19 cellular contexts compared by ENCODE assay signal in the genomic region with DNA sequence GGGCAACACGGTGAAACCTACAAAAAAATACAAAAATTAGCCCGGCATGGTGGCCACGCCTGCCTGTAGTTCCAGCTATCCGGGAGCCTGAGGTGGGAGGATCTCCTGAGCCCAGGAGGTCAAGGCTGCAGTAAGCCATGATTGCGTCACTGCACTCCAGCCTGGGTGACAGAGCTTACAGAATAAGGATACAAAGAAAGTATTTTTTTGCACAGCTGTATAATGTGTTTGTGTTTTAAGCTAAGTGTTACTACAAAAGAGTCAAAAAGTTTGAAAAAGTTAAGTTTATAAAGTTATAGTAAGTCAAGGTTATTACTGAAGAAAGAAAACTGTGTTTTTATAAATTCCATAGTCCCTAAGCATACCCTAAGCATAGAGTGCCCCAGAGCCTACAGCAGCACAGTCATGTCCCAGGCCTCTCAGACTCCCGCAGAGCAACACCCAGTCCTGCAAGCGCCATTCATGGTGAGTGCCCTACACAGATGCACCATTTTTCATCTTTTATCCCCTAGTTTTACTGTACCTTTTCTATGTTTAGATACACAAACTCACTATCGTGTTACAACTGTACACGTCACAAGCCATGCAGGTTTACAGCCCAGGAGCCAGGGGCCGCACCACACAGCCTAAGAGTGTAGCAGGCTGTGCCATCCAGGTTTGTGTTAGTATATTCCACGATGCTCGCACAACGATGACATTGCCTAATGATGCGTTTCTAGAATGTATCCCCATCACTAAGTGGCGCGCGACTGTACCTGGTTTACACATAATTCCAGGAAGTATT. TPM values are rescaled to one million over a fixed set of nuclear protein-coding genes. Genes with fewer than 3 reads are reported as not detected.
DNase-seq lines count a peak whose midpoint lies in the region; ATAC-seq and TF ChIP-seq lines count a peak whose summit lies in the region.
"Had no signal": no experiment of that assay in that cellular context is flagged by ENCODE, and none has a peak within 500 bp of the region (broad histone marks: within the 10 kb centered on the region; RNA-seq: fewer than 3 reads in every experiment).

No MANE protein-coding gene starts in this region.

- H3K27me3 Mint-ChIP-seq in CD8-positive, alpha-beta T cell (ENCODE audit: low read depth), result no peaks in the 10 kb centered on the region
- no peaks in the 10 kb centered on the region for H3K27me3 Mint-ChIP-seq in naive thymus-derived CD4-positive, alpha-beta T cell
- H3K27me3 Mint-ChIP-seq: activated CD4-positive, alpha-beta T cell treated with anti-CD3 and anti-CD28 coated beads for 36 hours; CD4-positive, alpha-beta memory T cell; natural killer cell treated with Interleukin-12 subunit alpha and Interleukin-12 subunit beta and Interleukin-15 and Interleukin-18, amount 100 ng/mL, for 72 hours had no signal

- peaks cover 59% of the 10 kb centered on the region for H3K4me1 Mint-ChIP-seq in CD8-positive, alpha-beta T cell (ENCODE audit: low read depth)
- H3K4me1 Mint-ChIP-seq in naive thymus-derived CD4-positive, alpha-beta T cell, result peaks cover 3 to 76% (median 68%) of the 10 kb centered on the region in 7 donors

- no peak for DNase-seq in CD8-positive, alpha-beta T cell
- DNase-seq in MV-4-11 (lab: John Stamatoyannopoulos, UW) (peak; percentile 24), epithelial cell of esophagus (ENCODE audit: low read depth) (peak; percentile 30), NCI-H69 (lab: John Stamatoyannopoulos, UW) (no peak), NCI-H2081 (lab: John Stamatoyannopoulos, UW) (no peak)
- DNase-seq in naive thymus-derived CD4-positive, alpha-beta T cell, result no peak
- no peak for DNase-seq in activated CD8-positive, alpha-beta memory T cell treated with anti-CD3 and anti-CD28 coated beads, Interleukin-2, amount 50 U/mL, for 48 hours
- DNase-seq: activated CD4-positive, alpha-beta T cell treated with anti-CD3 and anti-CD28 coated beads for 36 hours; activated effector memory CD4-positive, alpha-beta T cell treated with anti-CD3 and anti-CD28 coated beads, Interleukin-2, amount 50 U/mL, for 16 hours; CD4-positive, alpha-beta memory T cell; colonic mucosa; DMS79 treated with DMSO at 0.1 percent for 48 hours; NCI-H2081 treated with DMSO at 0.1 percent for 48 hours; T-helper 9 cell had no signal

- H3K4me3 ChIP-seq in CD8-positive, alpha-beta T cell (ENCODE audit: low read depth, low read length), result no peak overlapping the region
- H3K4me3 ChIP-seq in epithelial cell of esophagus (ENCODE audit: low read length), result no peak overlapping the region
- H3K4me3 ChIP-seq in naive thymus-derived CD4-positive, alpha-beta T cell (ENCODE audit: low read length), result no peak overlapping the region
- H3K4me3 ChIP-seq: ascending aorta, colonic mucosa, gastroesophageal sphincter, lung had no signal

- H3K4me3 Mint-ChIP-seq in CD8-positive, alpha-beta T cell, result no peak overlapping the region
- no peak overlapping the region for H3K4me3 Mint-ChIP-seq in naive thymus-derived CD4-positive, alpha-beta T cell
- H3K4me3 Mint-ChIP-seq: activated CD4-positive, alpha-beta T cell treated with anti-CD3 and anti-CD28 coated beads for 36 hours; CD4-positive, alpha-beta memory T cell; natural killer cell treated with Interleukin-12 subunit alpha and Interleukin-12 subunit beta and Interleukin-15 and Interleukin-18, amount 100 ng/mL, for 72 hours had no signal

- no peaks in the 10 kb centered on the region for H3K9me3 Mint-ChIP-seq in CD8-positive, alpha-beta T cell
- peaks cover 0 to 9% (median 0%) of the 10 kb centered on the region in 11 donors for H3K9me3 Mint-ChIP-seq in naive thymus-derived CD4-positive, alpha-beta T cell
- H3K9me3 Mint-ChIP-seq: natural killer cell treated with Interleukin-12 subunit alpha and Interleukin-12 subunit beta and Interleukin-15 and Interleukin-18, amount 100 ng/mL, for 72 hours had no signal

- H3K27ac Mint-ChIP-seq in CD8-positive, alpha-beta T cell, result peak overlapping the region; percentile 32
- peak overlapping the region in 5 of 9 donors; percentile 13 to 58 (median 34) for H3K27ac Mint-ChIP-seq in naive thymus-derived CD4-positive, alpha-beta T cell
- H3K27ac Mint-ChIP-seq: activated CD4-positive, alpha-beta T cell treated with anti-CD3 and anti-CD28 coated beads for 36 hours; natural killer cell treated with Interleukin-12 subunit alpha and Interleukin-12 subunit beta and Interleukin-15 and Interleukin-18, amount 100 ng/mL, for 72 hours had no signal

- no peaks in the 10 kb centered on the region for H3K36me3 ChIP-seq in CD8-positive, alpha-beta T cell (ENCODE audit: insufficient read depth, low read length)
- H3K36me3 ChIP-seq in naive thymus-derived CD4-positive, alpha-beta T cell (ENCODE audit: control insufficient read depth in 2 of 3, insufficient read depth in 3 of 3, low read length in 3 of 3), result peaks cover 0 to 4% (median 0%) of the 10 kb centered on the region in 3 experiments
- H3K36me3 ChIP-seq: ascending aorta, colonic mucosa, gastroesophageal sphincter had no signal

- H3K27me3 ChIP-seq in CD8-positive, alpha-beta T cell (ENCODE audit: insufficient read depth, low read length), result no peaks in the 10 kb centered on the region
- no peaks in the 10 kb centered on the region for H3K27me3 ChIP-seq in naive thymus-derived CD4-positive, alpha-beta T cell (ENCODE audit: control insufficient read depth in 2 of 2, insufficient read depth in 2 of 2, low read length in 2 of 2)
- H3K27me3 ChIP-seq: ascending aorta, colonic mucosa, gastroesophageal sphincter had no signal

- intact Hi-C loops in CD8-positive, alpha-beta T cell (cut with DNase I, micrococcal nuclease), result no loop called here
- intact Hi-C loops in naive thymus-derived CD4-positive, alpha-beta T cell (cut with micrococcal nuclease), result no loop called here

- H3K36me3 Mint-ChIP-seq in CD8-positive, alpha-beta T cell, result peaks cover 3% of the 10 kb centered on the region
- H3K36me3 Mint-ChIP-seq in naive thymus-derived CD4-positive, alpha-beta T cell, result peaks cover 3 to 25% (median 5%) of the 10 kb centered on the region in 5 donors
- H3K36me3 Mint-ChIP-seq: natural killer cell treated with Interleukin-12 subunit alpha and Interleukin-12 subunit beta and Interleukin-15 and Interleukin-18, amount 100 ng/mL, for 72 hours had no signal

- ATAC-seq in CD8-positive, alpha-beta T cell, result no peak
- ATAC-seq in naive thymus-derived CD4-positive, alpha-beta T cell, result no peak
- no peak for ATAC-seq in HG03571 (IDR thresholded peaks at IDR 0.05; ENCODE audit: unreplicated experiment)
- ATAC-seq: activated CD4-positive, alpha-beta T cell treated with anti-CD3 and anti-CD28 coated beads for 36 hours; gastroesophageal sphincter; natural killer cell treated with Interleukin-12 subunit alpha and Interleukin-12 subunit beta and Interleukin-15 and Interleukin-18, amount 100 ng/mL, for 72 hours had no signal

- H3K4me1 ChIP-seq in CD8-positive, alpha-beta T cell (ENCODE audit: insufficient read depth, low read length), result no peaks in the 10 kb centered on the region
- H3K4me1 ChIP-seq in naive thymus-derived CD4-positive, alpha-beta T cell (ENCODE audit: control insufficient read depth in 2 of 2, insufficient read depth in 2 of 2, low read length in 2 of 2), result no peaks in the 10 kb centered on the region
- H3K4me1 ChIP-seq: ascending aorta, colonic mucosa had no signal

- TF ChIP-seq CTCF in CD8-positive, alpha-beta T cell (IDR thresholded peaks at IDR 0.05), result no peak
- no peak for TF ChIP-seq CTCF in epithelial cell of esophagus (IDR thresholded peaks at IDR 0.05; ENCODE audit: insufficient read depth, low read depth, low read length, missing control alignments)

- H3K27ac ChIP-seq in CD8-positive, alpha-beta T cell (ENCODE audit: low read depth, low read length), result no peak overlapping the region
- H3K27ac ChIP-seq in naive thymus-derived CD4-positive, alpha-beta T cell (ENCODE audit: low read depth, low read length), result no peak overlapping the region
- H3K27ac ChIP-seq: ascending aorta, colonic mucosa, gastroesophageal sphincter had no signal

- H3K9me3 ChIP-seq in CD8-positive, alpha-beta T cell (ENCODE audit: low read length), result no peaks in the 10 kb centered on the region
- no peaks in the 10 kb centered on the region for H3K9me3 ChIP-seq in naive thymus-derived CD4-positive, alpha-beta T cell (ENCODE audit: control insufficient read depth in 2 of 3, low read length in 3 of 3)
- H3K9me3 ChIP-seq: ascending aorta, colonic mucosa, gastroesophageal sphincter had no signal

- CTCF ChIA-PET in CD8-positive, alpha-beta T cell (lab: Charles Lee), result interaction anchor here (0.8 kb wide), 1 partner anchor 11 kb away, joined by 3 read pairs; no protein-coding TSS in a partner anchor
- CTCF ChIA-PET in naive thymus-derived CD4-positive, alpha-beta T cell (lab: Charles Lee), result no interaction called here

- POLR2A ChIA-PET in CD8-positive, alpha-beta T cell (lab: Charles Lee), result interaction anchor here (1.2 kb wide), 1 partner anchor 10 kb away, joined by 3 read pairs; no protein-coding TSS in a partner anchor
- POLR2A ChIA-PET in naive thymus-derived CD4-positive, alpha-beta T cell (lab: Charles Lee), result interaction anchor here (1.4 kb wide), 1 partner anchor 16 kb away, joined by 3 read pairs; no protein-coding TSS in a partner anchor

RNA-seq across cellular contexts. Expression of gene TAF4, which starts 22.4 kb away (rescaled TPM):
- total RNA-seq in CD8-positive, alpha-beta T cell, result 10 to 100 TPM in 1 of 2 experiments, 1 to 10 TPM in 1; 9.8 to 14.1 TPM
- 10 to 100 TPM; 19.8 to 43.7 (median 23.7) TPM for total RNA-seq in naive thymus-derived CD4-positive, alpha-beta T cell
- 1 to 10 TPM in 1 of 2 donors, under 1 TPM in 1; 0.74 to 2.3 TPM for polyA plus RNA-seq in naive thymus-derived CD4-positive, alpha-beta T cell

Comparison
In these comparisons a context has a peak if more than half of its experiments do, and no peak if none do; other contexts are left out.
1. DNase-seq: peak in MV-4-11 (single experiment) and epithelial cell of esophagus (single experiment); none in CD8-positive, alpha-beta T cell (0 of 7), naive thymus-derived CD4-positive, alpha-beta T cell (0 of 9), NCI-H69 (single experiment), NCI-H2081 (0 of 2) and activated CD8-positive, alpha-beta memory T cell treated with anti-CD3 and anti-CD28 coated beads, Interleukin-2, amount 50 U/mL, for 48 hours (single experiment).